ENCODE assay signal across 9 cellular contexts in the genomic region with DNA sequence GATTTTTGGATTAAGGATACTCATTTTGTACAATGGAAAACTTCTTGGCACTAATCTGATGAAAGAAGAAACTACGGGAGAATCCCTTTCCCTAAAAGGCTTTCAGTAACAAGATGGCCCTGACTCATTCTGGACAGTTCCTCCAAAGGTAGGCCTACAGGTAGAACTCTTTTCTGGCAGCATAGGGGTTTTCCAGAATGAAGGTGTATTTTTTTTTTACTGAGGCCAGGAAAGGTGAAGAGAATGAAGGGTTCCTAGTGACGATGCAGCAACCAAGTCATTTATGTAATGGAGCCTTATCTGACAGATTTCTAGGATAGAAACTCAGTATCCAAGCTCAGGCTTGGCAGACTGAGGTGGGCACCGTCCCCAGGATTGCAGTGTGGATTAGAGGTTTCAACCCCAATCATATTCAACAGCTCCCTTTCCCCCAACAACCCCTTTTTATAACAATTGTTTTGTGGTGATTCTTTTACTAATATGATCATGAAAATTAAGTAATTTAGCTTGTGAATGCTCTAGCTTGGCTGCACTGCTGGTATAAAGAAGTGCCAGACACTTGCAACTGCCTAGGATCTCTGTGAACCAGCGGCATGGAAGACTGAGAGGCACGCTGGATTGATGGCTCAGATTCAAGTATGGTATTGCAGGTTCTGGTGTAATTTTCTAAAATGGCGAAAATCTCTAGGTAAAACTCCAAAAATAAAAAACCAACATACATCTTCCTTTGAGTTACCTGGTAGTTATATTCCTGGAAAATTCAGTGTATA. TPM values are rescaled to one million over a fixed set of nuclear protein-coding genes. Genes with fewer than 3 reads are reported as not detected.
DNase-seq lines count a peak whose midpoint lies in the region; ATAC-seq and TF ChIP-seq lines count a peak whose summit lies in the region.
"Had no signal": no experiment of that assay in that cellular context is flagged by ENCODE, and none has a peak within 500 bp of the region (broad histone marks: within the 10 kb centered on the region; RNA-seq: fewer than 3 reads in every experiment).

No MANE protein-coding gene starts in this region.

- TF ChIP-seq CTCF in GM23338 (conservative IDR thresholded peaks at IDR 0.05; ENCODE audit: low read depth in 2 of 2) (no peak), WI38 (IDR thresholded peaks at IDR 0.05; ENCODE audit: low read depth, low read length) (no peak), gastroesophageal sphincter (IDR thresholded peaks at IDR 0.05) (no peak)

- H2AFZ ChIP-seq in GM23338 = peak overlapping the region; percentile 69; the same call in 1 of the 2 replicates

- no peaks in the 10 kb centered on the region for H3F3A ChIP-seq in GM23338 (replicated peaks; ENCODE audit: low read depth)

- H3K9me2 ChIP-seq in GM23338 (ENCODE audit: insufficient read depth) = no peaks in the 10 kb centered on the region

- TF ChIP-seq EP300 in gastroesophageal sphincter (IDR thresholded peaks at IDR 0.05) = no peak

- H3K9me3 ChIP-seq in gastroesophageal sphincter = no peaks in the 10 kb centered on the region

- peak overlapping the region; percentile 66 for H3K4me3 ChIP-seq in GM23338
- peak overlapping the region; percentile 96 for H3K4me3 ChIP-seq in WI38 (ENCODE audit: low read depth, low read length)
- H3K4me3 ChIP-seq in gastroesophageal sphincter = peak overlapping the region in 1 of 2 donors; percentile 75

- no peaks in the 10 kb centered on the region for H3K9me3 Mint-ChIP-seq in GM23338

- DNase-seq in GM23338 (ENCODE audit: low spot score) (no peak), cortex of kidney (lab: John Stamatoyannopoulos, UW) (no peak), mesenteric fat pad (ENCODE audit: low spot score) (no peak)
- peak; percentile 45 for DNase-seq in stimulated activated CD8-positive, alpha-beta memory T cell treated with anti-CD3 and anti-CD28 coated beads, Interleukin-4, amount 100 ng/mL, for 48 hours
- DNase-seq: NCI-H526 treated with DMSO at 0.1 percent for 48 hours had no signal

- no peaks in the 10 kb centered on the region for H4K20me1 ChIP-seq in GM23338 (replicated peaks; ENCODE audit: insufficient read depth)

- H3K27ac Mint-ChIP-seq in GM23338 = peak overlapping the region; percentile 71

- no peaks in the 10 kb centered on the region for H3K36me3 Mint-ChIP-seq in GM23338 (ENCODE audit: low read depth)

- H3K79me2 ChIP-seq in GM23338 (replicated peaks; ENCODE audit: insufficient read depth) = no peaks in the 10 kb centered on the region

- WGBS in gastroesophageal sphincter (ENCODE audit: low coverage in 1 of 2), 2 donors = 75 to 93% methylated on average over 4 of the region's 6 CpGs

- H3K4me3 Mint-ChIP-seq in GM23338 = peak overlapping the region; percentile 50; the same call in 2 of the 3 replicates

- no peak for ATAC-seq in GM23338
- no peak for ATAC-seq in gastroesophageal sphincter
- no peak for ATAC-seq in HG02938 (IDR thresholded peaks at IDR 0.05; ENCODE audit: unreplicated experiment)
- ATAC-seq in HG02623 (IDR thresholded peaks at IDR 0.05; ENCODE audit: unreplicated experiment) = no peak

- no peak for TF ChIP-seq POLR2A in gastroesophageal sphincter (IDR thresholded peaks at IDR 0.05)

- H3K4me1 ChIP-seq in GM23338 (ENCODE audit: insufficient read depth) (peaks cover 5% of the 10 kb centered on the region), gastroesophageal sphincter (peaks cover 0 to 58% (median 8%) of the 10 kb centered on the region in 3 donors)

- peaks cover 11% of the 10 kb centered on the region for H3K27me3 Mint-ChIP-seq in GM23338 (ENCODE audit: insufficient read depth, low read depth, poor library complexity)

- H3K4me1 Mint-ChIP-seq in GM23338 = peaks cover 26% of the 10 kb centered on the region

- no peaks in the 10 kb centered on the region for H3K36me3 ChIP-seq in GM23338 (ENCODE audit: insufficient read depth)
- H3K36me3 ChIP-seq in gastroesophageal sphincter = peaks cover 0 to 12% of the 10 kb centered on the region in 2 donors

- H3K27me3 ChIP-seq in GM23338 (ENCODE audit: insufficient read depth) = peaks cover 9% of the 10 kb centered on the region
- H3K27me3 ChIP-seq in gastroesophageal sphincter = no peaks in the 10 kb centered on the region

- peak overlapping the region; percentile 39; the same call in 1 of the 2 replicates for H3K4me2 ChIP-seq in GM23338

- H3K27ac ChIP-seq in GM23338 (ENCODE audit: low read depth) (peak overlapping the region; percentile 79), gastroesophageal sphincter (peak overlapping the region; percentile 93 to 96 (median 94))

TF ChIP-seq in GM23338, 12 proteins besides CTCF, POLR2A, EP300 and RAD21 (continues in another document):
- no peak for TF ChIP-seq CREB1 (CRISPR knock-in tag; IDR thresholded peaks at IDR 0.05; ENCODE audit: low read depth)
- no peak for TF ChIP-seq EZH2 (IDR thresholded peaks at IDR 0.05; ENCODE audit: low read depth, unreplicated experiment)
- no peak for TF ChIP-seq ZNF114 (CRISPR knock-in tag; IDR thresholded peaks at IDR 0.05)
- TF ChIP-seq STAT1 (IDR thresholded peaks at IDR 0.05; ENCODE audit: unreplicated experiment) = no peak
- TF ChIP-seq, protein P1, sequence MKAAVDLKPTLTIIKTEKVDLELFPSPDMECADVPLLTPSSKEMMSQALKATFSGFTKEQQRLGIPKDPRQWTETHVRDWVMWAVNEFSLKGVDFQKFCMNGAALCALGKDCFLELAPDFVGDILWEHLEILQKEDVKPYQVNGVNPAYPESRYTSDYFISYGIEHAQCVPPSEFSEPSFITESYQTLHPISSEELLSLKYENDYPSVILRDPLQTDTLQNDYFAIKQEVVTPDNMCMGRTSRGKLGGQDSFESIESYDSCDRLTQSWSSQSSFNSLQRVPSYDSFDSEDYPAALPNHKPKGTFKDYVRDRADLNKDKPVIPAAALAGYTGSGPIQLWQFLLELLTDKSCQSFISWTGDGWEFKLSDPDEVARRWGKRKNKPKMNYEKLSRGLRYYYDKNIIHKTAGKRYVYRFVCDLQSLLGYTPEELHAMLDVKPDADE (IDR thresholded peaks at IDR 0.05) = no peak
- TF ChIP-seq JUNB (IDR thresholded peaks at IDR 0.05; ENCODE audit: unreplicated experiment) = no peak
- TF ChIP-seq, protein P2, sequence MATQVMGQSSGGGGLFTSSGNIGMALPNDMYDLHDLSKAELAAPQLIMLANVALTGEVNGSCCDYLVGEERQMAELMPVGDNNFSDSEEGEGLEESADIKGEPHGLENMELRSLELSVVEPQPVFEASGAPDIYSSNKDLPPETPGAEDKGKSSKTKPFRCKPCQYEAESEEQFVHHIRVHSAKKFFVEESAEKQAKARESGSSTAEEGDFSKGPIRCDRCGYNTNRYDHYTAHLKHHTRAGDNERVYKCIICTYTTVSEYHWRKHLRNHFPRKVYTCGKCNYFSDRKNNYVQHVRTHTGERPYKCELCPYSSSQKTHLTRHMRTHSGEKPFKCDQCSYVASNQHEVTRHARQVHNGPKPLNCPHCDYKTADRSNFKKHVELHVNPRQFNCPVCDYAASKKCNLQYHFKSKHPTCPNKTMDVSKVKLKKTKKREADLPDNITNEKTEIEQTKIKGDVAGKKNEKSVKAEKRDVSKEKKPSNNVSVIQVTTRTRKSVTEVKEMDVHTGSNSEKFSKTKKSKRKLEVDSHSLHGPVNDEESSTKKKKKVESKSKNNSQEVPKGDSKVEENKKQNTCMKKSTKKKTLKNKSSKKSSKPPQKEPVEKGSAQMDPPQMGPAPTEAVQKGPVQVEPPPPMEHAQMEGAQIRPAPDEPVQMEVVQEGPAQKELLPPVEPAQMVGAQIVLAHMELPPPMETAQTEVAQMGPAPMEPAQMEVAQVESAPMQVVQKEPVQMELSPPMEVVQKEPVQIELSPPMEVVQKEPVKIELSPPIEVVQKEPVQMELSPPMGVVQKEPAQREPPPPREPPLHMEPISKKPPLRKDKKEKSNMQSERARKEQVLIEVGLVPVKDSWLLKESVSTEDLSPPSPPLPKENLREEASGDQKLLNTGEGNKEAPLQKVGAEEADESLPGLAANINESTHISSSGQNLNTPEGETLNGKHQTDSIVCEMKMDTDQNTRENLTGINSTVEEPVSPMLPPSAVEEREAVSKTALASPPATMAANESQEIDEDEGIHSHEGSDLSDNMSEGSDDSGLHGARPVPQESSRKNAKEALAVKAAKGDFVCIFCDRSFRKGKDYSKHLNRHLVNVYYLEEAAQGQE (IDR thresholded peaks at IDR 0.05; ENCODE audit: unreplicated experiment) = no peak

RNA-seq across cellular contexts. Expression of a gene that starts 8.7 kb away (rescaled TPM):
- total RNA-seq in GM23338 (2014; rRNA removed; shearing (Covaris generic)) = 7.0 and 8.3 TPM in 2 replicates
- 3.5 and 4.3 TPM in 2 replicates for polyA plus RNA-seq in GM23338 (2016; fragmentation: Nextera tagmentation; extraction: Ambion mirVana)
- 10 to 100 TPM; 22.9 to 31.1 (median 24.3) TPM for total RNA-seq in gastroesophageal sphincter
- total RNA-seq in mesenteric fat pad = 18.1 TPM

RNA-seq across cellular contexts. Expression of a gene that starts 16.3 kb away (rescaled TPM):
- total RNA-seq in GM23338 (2014; rRNA removed; shearing (Covaris generic)) = 167 and 183 TPM in 2 replicates
- 180 and 191 TPM in 2 replicates for polyA plus RNA-seq in GM23338 (2016; fragmentation: Nextera tagmentation; extraction: Ambion mirVana)
- total RNA-seq in gastroesophageal sphincter = 1,000 to 10,000 TPM; 1,151 to 3,314 (median 1,975) TPM
- total RNA-seq in mesenteric fat pad = 2,407 TPM

RNA-seq across cellular contexts. Expression of a gene that starts 16.5 kb away (rescaled TPM):
- total RNA-seq in GM23338 (2014; rRNA removed; shearing (Covaris generic)) = 0.35 TPM in 1 of 2 replicates, not detected in the other
- 0.10 and 0.19 TPM in 2 replicates for polyA plus RNA-seq in GM23338 (2016; fragmentation: Nextera tagmentation; extraction: Ambion mirVana)
- total RNA-seq in gastroesophageal sphincter (1 to 10 TPM in 2 of 4 donors, under 1 TPM in 1, not detected in 1; 0.81 to 1.2 (median 1.1) TPM), mesenteric fat pad (2.2 TPM)
